16 cellular contexts compared by ENCODE assay signal in genomic region chr15:59396660-59397059, GRCh38. TPM values are rescaled to one million over a fixed set of nuclear protein-coding genes. Genes with fewer than 3 reads are reported as not detected.
DNase-seq lines count a peak whose midpoint lies in the region; ATAC-seq and TF ChIP-seq lines count a peak whose summit lies in the region.
"Had no signal": no experiment of that assay in that cellular context is flagged by ENCODE, and none has a peak within 500 bp of the region (broad histone marks: within the 10 kb centered on the region; RNA-seq: fewer than 3 reads in every experiment).

No MANE protein-coding gene starts in this region.

- intact Hi-C loops in left cardiac atrium (cut with DNase I) (no loop called here), ascending aorta (cut with DNase I) (no loop called here)

- H3K4me3 Mint-ChIP-seq in stimulated activated naive B cell treated with anti-CD40 and anti-IgM and Interleukin-4, amounts not matched to agents 10 μg/mL and 1 μg/mL and 100 μg/mL, for 72 hours: no peak overlapping the region
- H3K4me3 Mint-ChIP-seq: CD14-positive monocyte had no signal

- H3K36me3 Mint-ChIP-seq in stimulated activated naive B cell treated with anti-CD40 and anti-IgM and Interleukin-4, amounts not matched to agents 10 μg/mL and 1 μg/mL and 100 μg/mL, for 72 hours: no peaks in the 10 kb centered on the region
- H3K36me3 Mint-ChIP-seq in activated naive CD4-positive, alpha-beta T cell treated with anti-CD3 and anti-CD28 coated beads, Interleukin-2, amount 50 U/mL, for 72 hours: no peaks in the 10 kb centered on the region
- H3K36me3 Mint-ChIP-seq: CD14-positive monocyte had no signal

- H3K27me3 ChIP-seq in cardiac muscle cell (no peaks in the 10 kb centered on the region), ascending aorta (no peaks in the 10 kb centered on the region)

- TF ChIP-seq CTCF in cardiac muscle cell (IDR thresholded peaks at IDR 0.05; ENCODE audit: low read depth, low read length) (peak; percentile 8), LNCaP clone FGC (IDR thresholded peaks at IDR 0.05; ENCODE audit: control insufficient read depth, extremely low read depth, insufficient read depth) (peak; percentile 24; the same call in 1 of the 2 replicates), VCaP (conservative IDR thresholded peaks at IDR 0.05) (0 out of 2 replicates have a peak, but pooled peaks have one; percentile 15), ascending aorta (IDR thresholded peaks at IDR 0.05) (peak in 1 of 3 experiments; percentile 8)

- H3K36me3 ChIP-seq in cardiac muscle cell (no peaks in the 10 kb centered on the region), ascending aorta (no peaks in the 10 kb centered on the region)

- H3K9me3 ChIP-seq in cardiac muscle cell (ENCODE audit: low read depth) (no peaks in the 10 kb centered on the region), ascending aorta (no peaks in the 10 kb centered on the region)

- peak overlapping the region; percentile 81 for H3K27ac Mint-ChIP-seq in stimulated activated naive B cell treated with anti-CD40 and anti-IgM and Interleukin-4, amounts not matched to agents 10 μg/mL and 1 μg/mL and 100 μg/mL, for 72 hours
- H3K27ac Mint-ChIP-seq in activated naive CD4-positive, alpha-beta T cell treated with anti-CD3 and anti-CD28 coated beads, Interleukin-2, amount 50 U/mL, for 72 hours: no peak overlapping the region
- H3K27ac Mint-ChIP-seq: CD14-positive monocyte had no signal

- H3K9me3 Mint-ChIP-seq in stimulated activated naive B cell treated with anti-CD40 and anti-IgM and Interleukin-4, amounts not matched to agents 10 μg/mL and 1 μg/mL and 100 μg/mL, for 72 hours: no peaks in the 10 kb centered on the region
- no peaks in the 10 kb centered on the region for H3K9me3 Mint-ChIP-seq in activated naive CD4-positive, alpha-beta T cell treated with anti-CD3 and anti-CD28 coated beads, Interleukin-2, amount 50 U/mL, for 72 hours
- H3K9me3 Mint-ChIP-seq: CD14-positive monocyte had no signal

- no peaks in the 10 kb centered on the region for H3K27me3 Mint-ChIP-seq in stimulated activated naive B cell treated with anti-CD40 and anti-IgM and Interleukin-4, amounts not matched to agents 10 μg/mL and 1 μg/mL and 100 μg/mL, for 72 hours

- H3K27ac ChIP-seq in cardiac muscle cell (no peak overlapping the region), VCaP (no peak overlapping the region), ascending aorta (no peak overlapping the region)

- H3K4me1 ChIP-seq in cardiac muscle cell (ENCODE audit: low read depth): no peaks in the 10 kb centered on the region
- no peaks in the 10 kb centered on the region for H3K4me1 ChIP-seq in ascending aorta

- no peak for ATAC-seq in left cardiac atrium
- ATAC-seq in stimulated activated naive B cell treated with anti-CD40 and anti-IgM and Interleukin-4, amounts not matched to agents 10 μg/mL and 1 μg/mL and 100 μg/mL, for 72 hours (replicated peaks): no peak
- no peak for ATAC-seq in activated naive CD4-positive, alpha-beta T cell treated with anti-CD3 and anti-CD28 coated beads, Interleukin-2, amount 50 U/mL, for 72 hours

- no peak overlapping the region for H3K4me3 ChIP-seq in cardiac muscle cell
- H3K4me3 ChIP-seq in LNCaP clone FGC (ENCODE audit: low read depth, low read length): no peak overlapping the region
- no peak overlapping the region for H3K4me3 ChIP-seq in ascending aorta

- peaks cover 60 to 80% of the 10 kb centered on the region in 2 donors for H3K4me1 Mint-ChIP-seq in stimulated activated naive B cell treated with anti-CD40 and anti-IgM and Interleukin-4, amounts not matched to agents 10 μg/mL and 1 μg/mL and 100 μg/mL, for 72 hours

- DNase-seq in cardiac muscle cell (ENCODE audit: low read depth in 1 of 2, low spot score in 1 of 2) (no peak), left cardiac atrium (no peak), LNCaP clone FGC (ENCODE audit: low read depth) (no peak), NCI-H2171 (lab: John Stamatoyannopoulos, UW) (no peak), ascending aorta (ENCODE audit: low spot score in 2 of 2) (no peak)
- DNase-seq in stimulated activated naive B cell treated with anti-CD40 and anti-IgM and Interleukin-4, amounts not matched to agents 10 μg/mL and 1 μg/mL and 100 μg/mL, for 72 hours: no peak
- DNase-seq in activated naive CD4-positive, alpha-beta T cell treated with anti-CD3 and anti-CD28 coated beads, Interleukin-2, amount 50 U/mL, for 72 hours (ENCODE audit: low spot score in 2 of 2): no peak
- DNase-seq: HCEC 1CT, KBM-7, NCI-H1048, NCI-H1436 treated with DMSO at 0.1 percent for 48 hours, NCI-H2029 treated with DMSO at 0.1 percent for 48 hours, NCI-H524, SIG-M5 had no signal

RNA-seq across cellular contexts. Expression of gene MYO1E, which starts 24.0 kb away (rescaled TPM):
- total RNA-seq in cardiac muscle cell (22.0 and 26.0 TPM in 2 replicates), left cardiac atrium (10 to 100 TPM; 32.1 to 49.5 TPM), ascending aorta (48.0 TPM)
- 27.7 and 36.0 TPM in 2 replicates for polyA plus RNA-seq in cardiac muscle cell
- total RNA-seq in activated naive CD4-positive, alpha-beta T cell treated with anti-CD3 and anti-CD28 coated beads, Interleukin-2, amount 50 U/mL, for 72 hours: 10 to 100 TPM in 1 of 2 donors, 1 to 10 TPM in 1; 2.1 to 42.0 TPM

RNA-seq across cellular contexts. Expression of gene FAM81A, which starts 41.3 kb away (rescaled TPM):
- total RNA-seq in cardiac muscle cell (1.8 and 3.2 TPM in 2 replicates), left cardiac atrium (1 to 10 TPM; 2.4 to 3.7 TPM), ascending aorta (not detected)
- polyA plus RNA-seq in cardiac muscle cell: 2.9 and 5.1 TPM in 2 replicates
- total RNA-seq in activated naive CD4-positive, alpha-beta T cell treated with anti-CD3 and anti-CD28 coated beads, Interleukin-2, amount 50 U/mL, for 72 hours: under 1 TPM; 0.09 to 0.41 TPM
